Comparison of ENCODE assay signal across 23 cellular contexts in genomic region chr12:24848941-24849477, GRCh38.
A peak's percentile ranks its signal among the peaks of the same experiment; 100 is the strongest.
DNase-seq lines count a peak whose midpoint lies in the region; ATAC-seq, FAIRE-seq and TF ChIP-seq lines count a peak whose summit lies in the region.
"Had no signal": no experiment of that assay in that cellular context is flagged by ENCODE, and none has a peak within 500 bp of the region (broad histone marks: within the 10 kb centered on the region; RNA-seq: fewer than 3 reads in every experiment).

No MANE protein-coding gene starts in this region.

- DNase-seq in DMS53 (lab: John Stamatoyannopoulos, UW): peak; percentile 86
- DNase-seq in DMS53 treated with DMSO at 0.1 percent for 48 hours (lab: John Stamatoyannopoulos, UW; ENCODE audit: unreplicated experiment): no peak
- peak; percentile 71 for DNase-seq in MG63
- DNase-seq in cerebellar cortex (ENCODE audit: low spot score): peak; percentile 61
- DNase-seq in pancreas: peak; percentile 66 to 84 (median 78)
- DNase-seq in NCI-H69 (lab: John Stamatoyannopoulos, UW): no peak
- DNase-seq in Ammon's horn (ENCODE audit: low spot score): no peak
- DNase-seq: 8988T, COR-L47, DMS153, H9, IMR-90, Karpas-422, NCI-H1092 treated with DMSO at 0.1 percent for 48 hours, NCI-H146, NCI-H2081, NCI-H524, SHP77 had no signal

- TF ChIP-seq CTCF in pancreas (IDR thresholded peaks at IDR 0.05): no peak

- no peaks in the 10 kb centered on the region for H3K27me3 ChIP-seq in MG63
- no peaks in the 10 kb centered on the region for H3K27me3 ChIP-seq in pancreas

- intact Hi-C loops in pancreas (cut with DNase I): no loop called here

- H3K27ac ChIP-seq in pancreas: peak overlapping the region in 3 of 4 donors; percentile 10 to 57 (median 28)
- H3K27ac ChIP-seq: SK-N-MC had no signal

- 44 to 46% methylated on average over 8 of the region's 8 CpGs for WGBS in pancreas, 2 donors

- peaks cover 8 to 37% (median 22%) of the 10 kb centered on the region in 3 donors for H3K4me1 ChIP-seq in pancreas

- FAIRE-seq in pancreas (lab: Jason Lieb, UNC): no peak
- FAIRE-seq: GM12892, GM18507, RCC 7860 had no signal

- peak; percentile 83 to 89 (median 84) for ATAC-seq in pancreas
- ATAC-seq in HG03442 (IDR thresholded peaks at IDR 0.05; ENCODE audit: unreplicated experiment): no peak

- H3K9me3 ChIP-seq in MG63 (no peaks in the 10 kb centered on the region; the same call in 1 of the 2 replicates), pancreas (no peaks in the 10 kb centered on the region)

- H3K4me3 ChIP-seq in MG63 (no peak overlapping the region), pancreas (no peak overlapping the region)
- H3K4me3 ChIP-seq: SK-N-MC had no signal

- H3K36me3 ChIP-seq in MG63 (peaks cover 8% of the 10 kb centered on the region; the same call in 1 of the 2 replicates), pancreas (no peaks in the 10 kb centered on the region)

Comparison
In these comparisons a context has a peak if more than half of its experiments do, and no peak if none do; other contexts are left out.
1. DNase-seq: peak in DMS53 (single experiment), MG63 (single experiment), cerebellar cortex (single experiment) and pancreas (6 of 6); none in DMS53 treated with DMSO at 0.1 percent for 48 hours (single experiment), NCI-H69 (single experiment) and Ammon's horn (single experiment).